Comparison of ENCODE assay signal across 8 cellular contexts in the genomic region with DNA sequence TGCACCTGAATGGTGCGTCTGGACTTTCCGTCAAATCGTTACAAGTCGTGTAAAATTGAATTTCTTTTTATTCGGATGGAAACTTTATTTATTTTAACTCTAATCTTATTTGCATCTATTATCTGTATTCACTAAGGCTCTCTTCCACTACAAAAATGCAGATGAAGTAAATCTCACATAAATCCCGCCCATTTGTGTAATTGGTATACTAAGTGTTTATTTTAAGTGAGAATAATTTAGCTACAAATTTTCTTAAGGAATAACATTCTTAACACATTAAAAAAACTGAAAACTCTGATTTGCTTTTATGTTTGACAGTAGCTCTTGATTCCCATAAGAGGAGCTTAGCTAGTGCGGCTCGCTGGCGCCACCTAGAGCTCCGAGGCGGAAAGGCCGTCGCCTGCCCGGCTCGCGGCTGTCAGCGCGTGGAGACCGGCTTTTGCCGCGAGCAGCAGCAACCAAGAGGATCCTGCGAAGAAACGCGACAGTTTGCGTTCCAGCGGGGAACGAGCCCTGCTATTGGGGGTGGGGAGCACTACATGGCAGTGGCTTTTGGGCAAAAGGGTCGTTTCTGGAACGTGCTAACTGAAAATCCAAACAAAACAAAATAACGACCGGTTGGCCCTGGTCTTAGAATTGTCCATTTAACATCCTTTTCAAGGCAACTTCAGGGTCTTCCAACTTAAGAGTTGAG. TPM values are rescaled to one million over a fixed set of nuclear protein-coding genes. Genes with fewer than 3 reads are reported as not detected.
DNase-seq lines count a peak whose midpoint lies in the region; ATAC-seq lines count a peak whose summit lies in the region.

No MANE protein-coding gene starts in this region.

- H3K4me1 Mint-ChIP-seq in effector memory CD8-positive, alpha-beta T cell (ENCODE audit: low read depth in 2 of 2) = peaks cover 27 to 44% of the 10 kb centered on the region in 2 donors

- H3K4me3 Mint-ChIP-seq in effector memory CD8-positive, alpha-beta T cell = peak overlapping the region; percentile 79 to 81

- H4K8ac ChIP-seq in mesenchymal stem cell (ENCODE audit: low read length) = no peak overlapping the region

- H3K27me3 ChIP-seq in mesenchymal stem cell (ENCODE audit: control insufficient read depth in 1 of 2, insufficient read depth in 1 of 2, low read length in 2 of 2) = peaks cover 71 to 79% of the 10 kb centered on the region in 2 experiments

- no peaks in the 10 kb centered on the region for H3K36me3 ChIP-seq in mesenchymal stem cell (ENCODE audit: control insufficient read depth in 1 of 2, insufficient read depth in 2 of 2, low read depth in 1 of 2, low read length in 2 of 2)

- H3K4ac ChIP-seq in mesenchymal stem cell (ENCODE audit: low read depth in 1 of 2, low read length in 2 of 2) = no peak overlapping the region

- no peak overlapping the region for H3K27ac ChIP-seq in mesenchymal stem cell (ENCODE audit: low read length, poor library complexity, severe bottlenecking)

- H3K9me3 ChIP-seq in mesenchymal stem cell (ENCODE audit: control insufficient read depth, low read length) = no peaks in the 10 kb centered on the region

- no peak overlapping the region for H2BK15ac ChIP-seq in mesenchymal stem cell (ENCODE audit: low read depth, poor library complexity, severe bottlenecking)

- H2BK5ac ChIP-seq in mesenchymal stem cell (ENCODE audit: low read depth, low read length, poor library complexity, severe bottlenecking) = no peak overlapping the region

- no peak overlapping the region for H2BK12ac ChIP-seq in mesenchymal stem cell (ENCODE audit: low read length in 2 of 2)

- ATAC-seq in HG03108 (IDR thresholded peaks at IDR 0.05; ENCODE audit: unreplicated experiment) = peak; percentile 47
- ATAC-seq in effector memory CD8-positive, alpha-beta T cell (replicated peaks) = peak; percentile 75

- peaks cover 64 to 76% of the 10 kb centered on the region in 2 donors for H3K27me3 Mint-ChIP-seq in effector memory CD8-positive, alpha-beta T cell

- peaks cover 45% of the 10 kb centered on the region for H3K36me3 Mint-ChIP-seq in effector memory CD8-positive, alpha-beta T cell (ENCODE audit: insufficient read depth)

- peak overlapping the region; percentile 50 for H3K4me2 ChIP-seq in mesenchymal stem cell (ENCODE audit: low read length, poor library complexity, severe bottlenecking)

- H3K9me3 Mint-ChIP-seq in effector memory CD8-positive, alpha-beta T cell = no peaks in the 10 kb centered on the region

- no peak overlapping the region for H2AFZ ChIP-seq in mesenchymal stem cell (ENCODE audit: low read depth, low read length)

- H3K79me1 ChIP-seq in mesenchymal stem cell (replicated peaks; ENCODE audit: low read length, poor library complexity, severe bottlenecking) = no peaks in the 10 kb centered on the region

- no peak overlapping the region for H4K91ac ChIP-seq in mesenchymal stem cell (ENCODE audit: low read length)

- WGBS in mesenchymal stem cell = 2% methylated on average over 25 of the region's 31 CpGs

- H3K4me3 ChIP-seq in mesenchymal stem cell (ENCODE audit: insufficient read depth in 1 of 2, low read depth in 1 of 2, low read length in 2 of 2) = peak overlapping the region in 1 of 2 experiments; percentile 66

- H3K18ac ChIP-seq in mesenchymal stem cell (ENCODE audit: low read depth in 1 of 2, low read length in 2 of 2) = no peak overlapping the region

- no peak overlapping the region for H2BK120ac ChIP-seq in mesenchymal stem cell (ENCODE audit: low read depth, low read length)

- peaks cover 42% of the 10 kb centered on the region for H3K4me1 ChIP-seq in mesenchymal stem cell (ENCODE audit: control insufficient read depth, insufficient read depth, low read depth, low read length)

- no peak overlapping the region for H3K23ac ChIP-seq in mesenchymal stem cell (ENCODE audit: low read length in 2 of 2)

- peak overlapping the region; percentile 85 to 89 for H3K27ac Mint-ChIP-seq in effector memory CD8-positive, alpha-beta T cell

- H3K14ac ChIP-seq in mesenchymal stem cell (ENCODE audit: low read length in 2 of 2) = no peak overlapping the region

- DNase-seq in NCI-H1436 (lab: John Stamatoyannopoulos, UW) (peak; percentile 42), NCI-H1436 treated with DMSO at 0.1 percent for 48 hours (lab: John Stamatoyannopoulos, UW) (no peak), NCI-H748 (lab: John Stamatoyannopoulos, UW; ENCODE audit: unreplicated experiment) (peak; percentile 85), mesenchymal stem cell (peak; percentile 83)
- DNase-seq in activated CD8-positive, alpha-beta memory T cell treated with anti-CD3 and anti-CD28 coated beads for 1 hour (ENCODE audit: extremely low read depth in 1 of 2, low read depth in 1 of 2) = peak; percentile 54 to 80
- DNase-seq in effector memory CD8-positive, alpha-beta T cell = peak; percentile 87 to 92 (median 91)
- DNase-seq in stimulated activated CD8-positive, alpha-beta memory T cell treated with anti-CD3 and anti-CD28 coated beads, Interleukin-15, amount 100 ng/mL, for 48 hours (ENCODE audit: low read depth in 2 of 2) = peak; percentile 76 to 81

- H2AK5ac ChIP-seq in mesenchymal stem cell (ENCODE audit: low read length, severe bottlenecking) = no peak overlapping the region

- peak overlapping the region; percentile 58 for H3K9ac ChIP-seq in mesenchymal stem cell (ENCODE audit: low read length)

RNA-seq across cellular contexts. Expression of gene SP9, which starts 6.7 kb away (rescaled TPM):
- polyA plus RNA-seq in mesenchymal stem cell (2013, experiment 1 of 2) = not detected
- not detected for polyA plus RNA-seq in mesenchymal stem cell (2013, experiment 2 of 2)

RNA-seq across cellular contexts. Expression of gene SCRN3, which starts 54.1 kb away (rescaled TPM):
- 16.9 TPM for polyA plus RNA-seq in mesenchymal stem cell (2013, experiment 1 of 2)
- polyA plus RNA-seq in mesenchymal stem cell (2013, experiment 2 of 2) = 16.7 TPM
